Comparison of ENCODE assay signal across 11 cellular contexts in the genomic region with DNA sequence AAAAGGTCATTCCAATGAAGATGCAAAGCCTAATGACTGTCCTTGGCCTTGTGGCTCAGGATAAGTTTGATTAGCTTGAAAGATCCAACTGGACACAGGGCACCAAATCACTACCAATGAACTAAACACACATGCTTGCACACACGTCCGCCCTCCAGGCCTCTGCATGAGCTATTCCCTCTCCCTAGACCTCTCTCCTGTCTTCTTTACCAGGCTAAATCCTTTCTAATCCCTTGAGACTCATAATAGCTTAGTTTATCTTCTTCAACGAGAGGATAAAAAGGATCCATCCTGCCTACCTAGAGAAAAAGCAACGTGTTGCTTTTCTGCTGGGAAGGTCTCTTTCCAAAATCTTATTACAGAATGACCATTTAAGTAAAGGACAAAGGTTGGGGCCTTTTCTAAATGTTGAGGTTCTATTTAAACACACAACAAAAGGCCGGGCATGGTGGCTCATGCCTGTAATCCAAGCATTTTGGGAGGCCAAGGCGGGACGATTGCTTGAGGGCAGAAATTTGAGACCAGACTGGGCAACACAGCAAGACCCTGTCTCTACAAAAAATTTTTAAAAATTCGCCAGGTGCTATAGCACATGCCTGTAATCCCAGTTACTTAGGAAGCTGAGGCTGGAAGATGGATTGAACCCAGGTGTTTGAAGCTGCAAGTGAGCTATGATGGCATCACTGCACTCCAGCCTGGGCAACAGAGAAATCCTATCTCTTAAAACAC. TPM values are rescaled to one million over a fixed set of nuclear protein-coding genes. Genes with fewer than 3 reads are reported as not detected.
DNase-seq lines count a peak whose midpoint lies in the region; ATAC-seq and TF ChIP-seq lines count a peak whose summit lies in the region.
"Had no signal": no experiment of that assay in that cellular context is flagged by ENCODE, and none has a peak within 500 bp of the region (broad histone marks: within the 10 kb centered on the region; RNA-seq: fewer than 3 reads in every experiment).

No MANE protein-coding gene starts in this region.

- no peak overlapping the region for H3K27ac ChIP-seq in mammary epithelial cell (ENCODE audit: insufficient read depth, low read depth, low read length)
- peak overlapping the region; percentile 74 for H3K27ac ChIP-seq in right cardiac atrium (ENCODE audit: low read length)
- peak overlapping the region; percentile 13 to 92 (median 64) for H3K27ac ChIP-seq in spleen
- H3K27ac ChIP-seq: KMS-11 had no signal

- no peaks in the 10 kb centered on the region for H3K9me3 ChIP-seq in mammary epithelial cell (replicated peaks; ENCODE audit: insufficient read depth, low read length)
- no peaks in the 10 kb centered on the region for H3K9me3 ChIP-seq in right cardiac atrium (ENCODE audit: control insufficient read depth, low read length)
- H3K9me3 ChIP-seq in spleen = no peaks in the 10 kb centered on the region

- dilution Hi-C loops in mammary epithelial cell (cut with HindIII; ENCODE audit: low sequenced_read_pairs) = no loop called here

- no peak for TF ChIP-seq POLR2A in spleen (IDR thresholded peaks at IDR 0.05)

- H3K4me3 Mint-ChIP-seq in MCF 10A (ENCODE audit: unreplicated experiment) = no peak overlapping the region

- H3K4me3 ChIP-seq in mammary epithelial cell (replicated peaks in 1 of 3; ENCODE audit: insufficient read depth in 1 of 3, low read depth in 2 of 3, low read length in 3 of 3) (no peak overlapping the region), right cardiac atrium (ENCODE audit: low read length) (no peak overlapping the region), spleen (no peak overlapping the region)
- H3K4me3 ChIP-seq: coronary artery had no signal

- peaks cover 36% of the 10 kb centered on the region for H3K4me1 Mint-ChIP-seq in MCF 10A (ENCODE audit: insufficient read depth, unreplicated experiment)

- no TSS peak for BruUV-seq in MCF 10A (replicated peaks; lab: Mats Ljungman, UMichigan)
- no TSS peak for BruUV-seq in mammary epithelial cell (replicated peaks; lab: Mats Ljungman, UMichigan)

- peak overlapping the region; percentile 87 for H3K27ac Mint-ChIP-seq in MCF 10A (ENCODE audit: low read depth, unreplicated experiment)
- H3K27ac Mint-ChIP-seq: activated naive CD4-positive, alpha-beta T cell treated with anti-CD3 and anti-CD28 coated beads, Interleukin-2, amount 50 U/mL, for 72 hours had no signal

- peaks cover 97% of the 10 kb centered on the region for H3K79me2 ChIP-seq in mammary epithelial cell (ENCODE audit: insufficient read depth, low read length)

- TF ChIP-seq CTCF in MCF 10A (IDR thresholded peaks at IDR 0.05; ENCODE audit: unreplicated experiment) (no peak), mammary epithelial cell (conservative IDR thresholded peaks at IDR 0.05 in 1 of 2, IDR thresholded peaks at IDR 0.05 in 1 of 2; ENCODE audit: extremely low read depth in 1 of 2, insufficient read depth in 1 of 2, low read depth in 1 of 2, low read length in 2 of 2) (no peak), spleen (IDR thresholded peaks at IDR 0.05 in 8 of 11, conservative IDR thresholded peaks at IDR 0.05 in 3 of 11) (no peak)

- H2AFZ ChIP-seq in mammary epithelial cell (ENCODE audit: low read depth, low read length) = no peak overlapping the region

- in situ Hi-C loops in mammary epithelial cell (cut with MboI; ENCODE audit: low sequenced_read_pairs in 2 of 2) = no loop called here

- H3K4me1 ChIP-seq in mammary epithelial cell (ENCODE audit: insufficient read depth, low read length) = peaks cover 88% of the 10 kb centered on the region
- peaks cover 46% of the 10 kb centered on the region for H3K4me1 ChIP-seq in right cardiac atrium (ENCODE audit: control insufficient read depth, insufficient read depth, low read length)
- peaks cover 48 to 98% (median 89%) of the 10 kb centered on the region in 6 donors for H3K4me1 ChIP-seq in spleen

- DNase-seq in MCF 10A (ENCODE audit: unreplicated experiment) (no peak), mammary epithelial cell (no peak), right cardiac atrium (peak in 1 of 3 donors; percentile 33), spleen (no peak)
- no peak for DNase-seq in stimulated activated CD4-positive, alpha-beta T cell treated with anti-CD3 and anti-CD28 coated beads, Interleukin-4, amount 100 ng/mL, for 4 hours
- DNase-seq: activated CD4-positive, alpha-beta T cell treated with anti-CD3 and anti-CD28 coated beads, Interleukin-2, amount 50 U/mL, for 4 hours; NCI-H187 had no signal

- H4K20me1 ChIP-seq in mammary epithelial cell (ENCODE audit: insufficient read depth, low read length) = no peaks in the 10 kb centered on the region

- H3K36me3 Mint-ChIP-seq in MCF 10A (ENCODE audit: insufficient read depth, unreplicated experiment) = peaks cover 27% of the 10 kb centered on the region
- H3K36me3 Mint-ChIP-seq: activated naive CD4-positive, alpha-beta T cell treated with anti-CD3 and anti-CD28 coated beads, Interleukin-2, amount 50 U/mL, for 72 hours had no signal

- H3K36me3 ChIP-seq in mammary epithelial cell (ENCODE audit: insufficient read depth, low read length) (peaks cover 6% of the 10 kb centered on the region), spleen (peaks cover 0 to 13% (median 0%) of the 10 kb centered on the region in 6 donors)

- no peaks in the 10 kb centered on the region for H3K9me3 Mint-ChIP-seq in MCF 10A (ENCODE audit: unreplicated experiment)
- H3K9me3 Mint-ChIP-seq: activated naive CD4-positive, alpha-beta T cell treated with anti-CD3 and anti-CD28 coated beads, Interleukin-2, amount 50 U/mL, for 72 hours had no signal

- H3K27me3 Mint-ChIP-seq in MCF 10A (ENCODE audit: insufficient read depth, unreplicated experiment) = no peaks in the 10 kb centered on the region

- H3K27me3 ChIP-seq in mammary epithelial cell (ENCODE audit: insufficient read depth, low read length) (no peaks in the 10 kb centered on the region), right cardiac atrium (ENCODE audit: control insufficient read depth, insufficient read depth) (no peaks in the 10 kb centered on the region), spleen (replicated peaks in 1 of 7) (peaks cover 0 to 76% (median 0%) of the 10 kb centered on the region in 7 donors)

- WGBS in mammary epithelial cell (ENCODE audit: low coverage, missing lambda C conversion rate) = 78% methylated on average over 6 of the region's 8 CpGs
- 79% methylated on average over 8 of the region's 8 CpGs for WGBS in right cardiac atrium
- WGBS in spleen, 5 donors = 73 to 87% (median 83%) methylated on average over 8 of the region's 8 CpGs

- CTCF ChIA-PET in MCF 10A (lab: Yijun Ruan, JAX) = interaction anchor here (0.9 to 24.9 kb wide), 6 partner anchors 14 to 39 kb away, joined by 3 to 336 read pairs (median 4); a partner anchor contains a TSS
- CTCF ChIA-PET in mammary epithelial cell (lab: Charles Lee; ENCODE audit: low non-redundant PET) = no interaction called here

- POLR2A ChIA-PET in MCF 10A (lab: Yijun Ruan, JAX) = interaction anchor here (1.0 to 10.7 kb wide), 4 partner anchors 8 to 42 kb away, joined by 7 to 511 read pairs (median 44); a partner anchor contains a TSS

- intact Hi-C loops in MCF 10A (cut with micrococcal nuclease) (no loop called here), mammary epithelial cell (cut with micrococcal nuclease) (no loop called here), right cardiac atrium (cut with DNase I) (no loop called here), spleen (cut with DNase I; ENCODE audit: low total_unique reads) (no loop called here)

- no peak overlapping the region for H3K4me2 ChIP-seq in mammary epithelial cell (ENCODE audit: insufficient read depth, low read depth, low read length)
- H3K4me2 ChIP-seq: KMS-11 had no signal

- no peak overlapping the region for H3K9ac ChIP-seq in mammary epithelial cell (ENCODE audit: insufficient read depth, low read length)
- H3K9ac ChIP-seq: KMS-11 had no signal

- ATAC-seq in right cardiac atrium (no peak), HG03175 (IDR thresholded peaks at IDR 0.05; ENCODE audit: unreplicated experiment) (no peak)
- ATAC-seq: activated naive CD4-positive, alpha-beta T cell treated with anti-CD3 and anti-CD28 coated beads, Interleukin-2, amount 50 U/mL, for 72 hours had no signal

RNA-seq across cellular contexts. Expression of a gene that starts 22.4 kb away (rescaled TPM):
- 216 and 256 TPM in 2 replicates for total RNA-seq in MCF 10A (2022)
- 100 to 1,000 TPM; 155 to 477 TPM for total RNA-seq in mammary epithelial cell
- polyA plus RNA-seq in mammary epithelial cell = 166 TPM
- polyA minus RNA-seq in mammary epithelial cell = 597 TPM
- 10 to 100 TPM; 67.8 to 89.8 (median 80.2) TPM for total RNA-seq in right cardiac atrium
- polyA plus RNA-seq in right cardiac atrium = 77.3 TPM
- 100 to 1,000 TPM in 5 of 7 donors, 10 to 100 TPM in 2; 91.8 to 161 (median 149) TPM for total RNA-seq in spleen
- polyA plus RNA-seq in spleen = 10 to 100 TPM; 22.3 to 49.8 (median 35.6) TPM

RNA-seq across cellular contexts. Expression of a gene that starts 42.2 kb away (rescaled TPM):
- total RNA-seq in MCF 10A (2022) (2,870 and 3,181 TPM in 2 replicates), mammary epithelial cell (1,000 to 10,000 TPM; 2,131 to 2,307 TPM), right cardiac atrium (1,000 to 10,000 TPM in 1 of 4 donors, 100 to 1,000 TPM in 3; 800 to 1,173 (median 979) TPM), spleen (1,000 to 10,000 TPM; 1,023 to 1,741 (median 1,286) TPM)
- polyA plus RNA-seq in mammary epithelial cell (9,728 TPM), right cardiac atrium (1,119 TPM), spleen (1,000 to 10,000 TPM; 3,423 to 5,071 (median 3,908) TPM)
- 2,830 TPM for polyA minus RNA-seq in mammary epithelial cell

RNA-seq across cellular contexts. Expression of a gene that starts 48.6 kb away (rescaled TPM):
- total RNA-seq in MCF 10A (2022) (2,753 and 3,369 TPM in 2 replicates), mammary epithelial cell (1,000 to 10,000 TPM in 1 of 2 donors, under 1 TPM in 1; under 0.01 to 1,580 TPM), right cardiac atrium (over 10,000 TPM; 12,754 to 31,201 (median 26,788) TPM), spleen (over 10,000 TPM in 4 of 7 donors, under 1 TPM in 3; under 0.01 to 20,748 (median 15,186) TPM)
- polyA plus RNA-seq in mammary epithelial cell (under 0.01 TPM), right cardiac atrium (not detected), spleen (not detected)
- polyA minus RNA-seq in mammary epithelial cell = under 0.01 TPM

RNA-seq across cellular contexts. Expression of a gene that starts 48.6 kb away (rescaled TPM):
- total RNA-seq in MCF 10A (2022) (116 and 117 TPM in 2 replicates), mammary epithelial cell (100 to 1,000 TPM in 1 of 2 donors, 10 to 100 TPM in 1; 92.5 to 109 TPM), right cardiac atrium (10 to 100 TPM; 32.9 to 41.4 (median 35.5) TPM), spleen (100 to 1,000 TPM in 4 of 7 donors, 10 to 100 TPM in 3; 91.6 to 131 (median 106) TPM)
- polyA plus RNA-seq in mammary epithelial cell (45.7 TPM), right cardiac atrium (10.6 TPM), spleen (10 to 100 TPM; 10.4 to 22.1 (median 14.5) TPM)
- 341 TPM for polyA minus RNA-seq in mammary epithelial cell

RNA-seq across cellular contexts. Expression of a gene that starts 49.9 kb away (rescaled TPM):
- total RNA-seq in MCF 10A (2022) (1,764 and 2,069 TPM in 2 replicates), mammary epithelial cell (1,000 to 10,000 TPM in 1 of 2 donors, under 1 TPM in 1; under 0.01 to 1,952 TPM), right cardiac atrium (1,000 to 10,000 TPM; 1,094 to 5,230 (median 2,674) TPM), spleen (1,000 to 10,000 TPM in 4 of 7 donors, under 1 TPM in 2, not detected in 1; under 0.01 to 7,358 (median 2,736) TPM)
- polyA plus RNA-seq in mammary epithelial cell (under 0.01 TPM), right cardiac atrium (not detected), spleen (not detected)
- polyA minus RNA-seq in mammary epithelial cell = under 0.01 TPM
